ENCODE assay signal across 14 cellular contexts in genomic region chr16:49596699-49597291, GRCh38.
DNase-seq lines count a peak whose midpoint lies in the region; ATAC-seq and TF ChIP-seq lines count a peak whose summit lies in the region.
"Had no signal": no experiment of that assay in that cellular context is flagged by ENCODE, and none has a peak within 500 bp of the region (broad histone marks: within the 10 kb centered on the region; RNA-seq: fewer than 3 reads in every experiment).

No MANE protein-coding gene starts in this region.

- no peak overlapping the region for H3K4me3 Mint-ChIP-seq in activated naive CD8-positive, alpha-beta T cell treated with anti-CD3 and anti-CD28 coated beads, Interleukin-2, amount 50 U/mL, for 24 hours
- no peak overlapping the region for H3K4me3 Mint-ChIP-seq in activated CD4-positive, alpha-beta T cell treated with anti-CD3 and anti-CD28 coated beads for 36 hours
- H3K4me3 Mint-ChIP-seq: activated naive CD8-positive, alpha-beta T cell; HFFc6 had no signal

- H3K27ac Mint-ChIP-seq in activated naive CD8-positive, alpha-beta T cell treated with anti-CD3 and anti-CD28 coated beads, Interleukin-2, amount 50 U/mL, for 24 hours, result no peak overlapping the region
- H3K27ac Mint-ChIP-seq in activated CD4-positive, alpha-beta T cell treated with anti-CD3 and anti-CD28 coated beads for 36 hours, result no peak overlapping the region
- H3K27ac Mint-ChIP-seq: activated naive CD8-positive, alpha-beta T cell; HFFc6 had no signal

- no peaks in the 10 kb centered on the region for H3K36me3 ChIP-seq in HUES64 (ENCODE audit: insufficient read depth, low read length)
- H3K36me3 ChIP-seq in smooth muscle cell (ENCODE audit: low read depth), result no peaks in the 10 kb centered on the region
- no peaks in the 10 kb centered on the region for H3K36me3 ChIP-seq in esophagus squamous epithelium

- intact Hi-C loops in esophagus squamous epithelium (cut with DNase I), result loop anchor here (10.0 kb wide), 2 partner anchors 102 to 182 kb away; no protein-coding TSS in a partner anchor
- intact Hi-C loops in activated CD4-positive, alpha-beta T cell treated with anti-CD3 and anti-CD28 coated beads for 36 hours (cut with DNase I, micrococcal nuclease), result no loop called here

- H3K27me3 ChIP-seq in HUES64 (ENCODE audit: insufficient read depth, low read length), result no peaks in the 10 kb centered on the region
- H3K27me3 ChIP-seq in smooth muscle cell (ENCODE audit: low read depth), result no peaks in the 10 kb centered on the region
- H3K27me3 ChIP-seq in esophagus squamous epithelium, result no peaks in the 10 kb centered on the region

- WGBS in HUES64, result 69% methylated on average over 7 of the region's 10 CpGs
- WGBS in smooth muscle cell (ENCODE audit: low lambda C conversion rate), result 80% methylated on average over 10 of the region's 10 CpGs
- 50 to 75% methylated on average over 3 to 6 of the region's 10 CpGs for WGBS in esophagus squamous epithelium, 2 donors

- no peak overlapping the region for H3K9ac ChIP-seq in HUES64 (ENCODE audit: low read depth, low read length)
- H3K9ac ChIP-seq in smooth muscle cell (ENCODE audit: low read depth), result no peak overlapping the region

- POLR2A ChIA-PET in activated CD4-positive, alpha-beta T cell treated with anti-CD3 and anti-CD28 coated beads for 36 hours (lab: Charles Lee), result no interaction called here

- H3K9me3 Mint-ChIP-seq in activated naive CD8-positive, alpha-beta T cell treated with anti-CD3 and anti-CD28 coated beads, Interleukin-2, amount 50 U/mL, for 24 hours, result no peaks in the 10 kb centered on the region
- H3K9me3 Mint-ChIP-seq in activated CD4-positive, alpha-beta T cell treated with anti-CD3 and anti-CD28 coated beads for 36 hours (ENCODE audit: low read depth), result no peaks in the 10 kb centered on the region
- H3K9me3 Mint-ChIP-seq: HFFc6 had no signal

- peaks cover 39% of the 10 kb centered on the region for H3K4me1 ChIP-seq in HUES64 (ENCODE audit: insufficient read depth, low read length)
- peaks cover 22% of the 10 kb centered on the region for H3K4me1 ChIP-seq in smooth muscle cell (ENCODE audit: low read depth)
- peaks cover 0 to 21% (median 10%) of the 10 kb centered on the region in 3 donors for H3K4me1 ChIP-seq in esophagus squamous epithelium

- no peaks in the 10 kb centered on the region for H3K9me3 ChIP-seq in HUES64 (ENCODE audit: insufficient read depth, low read depth, low read length)
- H3K9me3 ChIP-seq in smooth muscle cell (replicated peaks; ENCODE audit: low read depth), result no peaks in the 10 kb centered on the region
- no peaks in the 10 kb centered on the region for H3K9me3 ChIP-seq in esophagus squamous epithelium

- no peaks in the 10 kb centered on the region for H3K36me3 Mint-ChIP-seq in activated naive CD8-positive, alpha-beta T cell treated with anti-CD3 and anti-CD28 coated beads, Interleukin-2, amount 50 U/mL, for 24 hours (ENCODE audit: low read depth)
- H3K36me3 Mint-ChIP-seq in activated CD4-positive, alpha-beta T cell treated with anti-CD3 and anti-CD28 coated beads for 36 hours (ENCODE audit: low read depth), result no peaks in the 10 kb centered on the region
- H3K36me3 Mint-ChIP-seq: activated naive CD8-positive, alpha-beta T cell had no signal

- no peak for TF ChIP-seq POLR2A in esophagus squamous epithelium (IDR thresholded peaks at IDR 0.05)

- H3K27me3 Mint-ChIP-seq in activated naive CD8-positive, alpha-beta T cell treated with anti-CD3 and anti-CD28 coated beads, Interleukin-2, amount 50 U/mL, for 24 hours, result peaks cover 7% of the 10 kb centered on the region
- peaks cover 3% of the 10 kb centered on the region for H3K27me3 Mint-ChIP-seq in activated CD4-positive, alpha-beta T cell treated with anti-CD3 and anti-CD28 coated beads for 36 hours

- H3K4me2 ChIP-seq in smooth muscle cell, result peak overlapping the region; percentile 82

- CTCF ChIA-PET in activated CD4-positive, alpha-beta T cell treated with anti-CD3 and anti-CD28 coated beads for 36 hours (lab: Charles Lee), result interaction anchor here (0.6 to 1.5 kb wide), 7 partner anchors 13 to 1377 kb away, joined by 3 to 7 read pairs (median 3); no protein-coding TSS in a partner anchor

- no peaks in the 10 kb centered on the region for H3K79me2 ChIP-seq in smooth muscle cell (ENCODE audit: low read depth)

- H2AFZ ChIP-seq in smooth muscle cell (ENCODE audit: low read depth), result no peak overlapping the region

- no peaks in the 10 kb centered on the region for H3K4me1 Mint-ChIP-seq in activated naive CD8-positive, alpha-beta T cell treated with anti-CD3 and anti-CD28 coated beads, Interleukin-2, amount 50 U/mL, for 24 hours
- peaks cover 11% of the 10 kb centered on the region for H3K4me1 Mint-ChIP-seq in activated CD4-positive, alpha-beta T cell treated with anti-CD3 and anti-CD28 coated beads for 36 hours

- H4K20me1 ChIP-seq in smooth muscle cell (ENCODE audit: low read depth), result peaks cover 5% of the 10 kb centered on the region

- TF ChIP-seq CTCF in astrocyte of the spinal cord (IDR thresholded peaks at IDR 0.05; ENCODE audit: low read depth, low read length) (no peak), smooth muscle cell (IDR thresholded peaks at IDR 0.05; ENCODE audit: borderline replicate concordance, insufficient read depth, poor library complexity, severe bottlenecking) (no peak), esophagus squamous epithelium (IDR thresholded peaks at IDR 0.05) (no peak)

- in situ Hi-C loops in astrocyte of the spinal cord (cut with HindIII; ENCODE audit: low sequenced_read_pairs), result no loop called here

- peak; percentile 23 for DNase-seq in astrocyte of the spinal cord (ENCODE audit: low read depth, low spot score)
- DNase-seq in left kidney (ENCODE audit: low read depth, low spot score), result peak; percentile 41
- no peak for DNase-seq in smooth muscle cell (lab: John Stamatoyannopoulos, UW; ENCODE audit: unreplicated experiment)
- DNase-seq in activated naive CD8-positive, alpha-beta T cell treated with anti-CD3 and anti-CD28 coated beads, Interleukin-2, amount 50 U/mL, for 24 hours, result no peak
- no peak for DNase-seq in esophagus squamous epithelium (lab: John Stamatoyannopoulos, UW)
- no peak for DNase-seq in activated CD4-positive, alpha-beta T cell treated with anti-CD3 and anti-CD28 coated beads for 36 hours
- DNase-seq: HFFc6, NCI-H1092 treated with DMSO at 0.1 percent for 48 hours, NCI-H510A had no signal

- no peak overlapping the region for H3K4me3 ChIP-seq in HUES64 (ENCODE audit: low read length)
- H3K4me3 ChIP-seq in astrocyte of the spinal cord (ENCODE audit: low read depth, low read length), result no peak overlapping the region
- H3K4me3 ChIP-seq in smooth muscle cell, result no peak overlapping the region
- no peak overlapping the region for H3K4me3 ChIP-seq in esophagus squamous epithelium

- H3K27ac ChIP-seq in HUES64 (ENCODE audit: low read depth, low read length) (peak overlapping the region; percentile 7; the same call in 1 of the 2 replicates), smooth muscle cell (ENCODE audit: low read depth) (peak overlapping the region; percentile 53), esophagus squamous epithelium (peak overlapping the region in 2 of 4 donors; percentile 30 to 67)
- H3K27ac ChIP-seq: C4-2B had no signal

- no peaks in the 10 kb centered on the region for H3F3A ChIP-seq in smooth muscle cell (ENCODE audit: low read depth)

- no peak for ATAC-seq in activated naive CD8-positive, alpha-beta T cell treated with anti-CD3 and anti-CD28 coated beads, Interleukin-2, amount 50 U/mL, for 24 hours
- no peak for ATAC-seq in HG03039 (IDR thresholded peaks at IDR 0.05; ENCODE audit: unreplicated experiment)
- no peak for ATAC-seq in activated CD4-positive, alpha-beta T cell treated with anti-CD3 and anti-CD28 coated beads for 36 hours
- ATAC-seq: HepG2 had no signal

Comparison
In these comparisons a context has a peak if more than half of its experiments do, and no peak if none do; other contexts are left out.
1. DNase-seq: peak in astrocyte of the spinal cord (single experiment) and left kidney (single experiment); none in smooth muscle cell (single experiment), activated naive CD8-positive, alpha-beta T cell treated with anti-CD3 and anti-CD28 coated beads, Interleukin-2, amount 50 U/mL, for 24 hours (single experiment), esophagus squamous epithelium (single experiment) and activated CD4-positive, alpha-beta T cell treated with anti-CD3 and anti-CD28 coated beads for 36 hours (single experiment).